ENCODE assay signal across 18 cellular contexts in the genomic region with DNA sequence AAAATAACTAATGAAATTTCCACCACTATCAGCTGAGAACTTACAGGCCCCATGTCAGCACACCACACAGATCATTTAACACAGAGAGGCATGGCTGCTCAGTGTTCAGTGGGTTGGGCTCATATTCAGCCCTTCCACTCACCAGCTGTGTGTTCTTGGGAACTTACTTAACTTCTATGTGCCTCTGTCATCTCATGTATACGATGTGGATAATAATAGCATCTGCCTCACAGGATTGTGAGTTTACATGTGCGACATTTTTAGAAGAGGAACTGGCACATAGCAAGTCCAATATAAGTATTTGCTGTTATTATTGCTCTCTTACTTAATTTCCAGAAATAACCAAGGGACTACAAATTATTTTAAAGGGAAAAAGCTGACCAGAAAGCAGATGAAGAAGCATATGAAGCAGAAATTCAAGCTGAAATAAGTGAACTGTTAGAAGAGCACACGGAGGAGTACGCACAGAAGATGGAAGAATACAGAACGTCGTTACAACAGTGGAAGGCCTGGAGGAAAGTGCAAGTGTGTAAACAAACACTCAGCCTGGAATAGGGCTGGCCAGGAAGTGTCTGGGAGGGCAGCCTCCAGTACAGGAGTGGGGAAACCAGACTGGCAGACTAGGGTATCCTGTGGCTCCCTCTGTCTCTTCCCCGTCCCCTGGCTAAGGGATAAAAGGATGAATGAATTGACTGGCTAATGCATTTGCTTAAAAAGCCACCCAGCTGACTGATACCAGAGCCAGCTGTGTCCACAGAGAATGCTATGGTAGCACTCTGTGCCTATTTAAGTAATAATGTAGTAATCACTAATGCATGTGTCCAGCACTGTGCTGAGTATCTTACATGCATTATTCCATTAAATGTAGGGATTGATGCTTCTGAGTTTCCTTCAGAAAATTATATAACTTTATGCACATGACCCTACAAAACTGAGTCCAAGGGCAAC.
A peak's percentile ranks its signal among the peaks of the same experiment; 100 is the strongest.
DNase-seq lines count a peak whose midpoint lies in the region; ATAC-seq, FAIRE-seq and TF ChIP-seq lines count a peak whose summit lies in the region.
"Had no signal": no experiment of that assay in that cellular context is flagged by ENCODE, and none has a peak within 500 bp of the region (broad histone marks: within the 10 kb centered on the region; RNA-seq: fewer than 3 reads in every experiment).

No MANE protein-coding gene starts in this region.

- 79% methylated on average over 7 of the region's 7 CpGs for WGBS in right cardiac atrium
- 85% methylated on average over 6 of the region's 7 CpGs for WGBS in HepG2 (ENCODE audit: low lambda C conversion rate)

- no peak for TF ChIP-seq RAD21 in HepG2 (CRISPR knock-in tag; IDR thresholded peaks at IDR 0.05)

- peak; percentile 2 for DNase-seq in NCI-H510A (lab: John Stamatoyannopoulos, UW)
- DNase-seq in right cardiac atrium = no peak
- DNase-seq in HepG2 (ENCODE audit: low spot score) = no peak
- no peak for DNase-seq in stimulated activated CD4-positive, alpha-beta T cell treated with anti-CD3 and anti-CD28 coated beads, Interleukin-4, amount 100 ng/mL, for 4 hours
- DNase-seq: Calu3; CD8-positive, alpha-beta T cell; MM.1S; NCI-H1092 treated with DMSO at 0.1 percent for 48 hours; NCI-H1694 treated with DMSO at 0.1 percent for 48 hours; NCI-H2107; NCI-H226; NCI-H69; SHP77; SK-N-SH had no signal

- TF ChIP-seq CTCF in VCaP (conservative IDR thresholded peaks at IDR 0.05) (no peak), HepG2 (CRISPR knock-in tag; IDR thresholded peaks at IDR 0.05) (no peak)

- FAIRE-seq in HepG2 (lab: Jason Lieb, UNC) = no peak

- H3K9me3 ChIP-seq in muscle layer of duodenum (ENCODE audit: control insufficient read depth in 1 of 2, low read length in 2 of 2) (no peaks in the 10 kb centered on the region), skeletal muscle tissue (ENCODE audit: control insufficient read depth in 3 of 3, low read length in 3 of 3) (no peaks in the 10 kb centered on the region), right cardiac atrium (ENCODE audit: control insufficient read depth, low read length) (no peaks in the 10 kb centered on the region), HepG2 (ENCODE audit: low read length) (no peaks in the 10 kb centered on the region)
- H3K9me3 ChIP-seq: BLaER1 treated with 17β-estradiol and CSF1 and Interleukin-3, amounts not matched to agents 10 nM and 100 nM; SK-N-SH had no signal

- no peak for TF ChIP-seq POLR2A in HepG2 (IDR thresholded peaks at IDR 0.05; ENCODE audit: insufficient read depth in 1 of 2, low read depth in 2 of 2, low read length in 2 of 2)

- H3K9ac ChIP-seq in skeletal muscle tissue (ENCODE audit: low read depth in 1 of 3, low read length in 3 of 3) (no peak overlapping the region), HepG2 (ENCODE audit: insufficient read depth, low read depth, low read length) (no peak overlapping the region)
- H3K9ac ChIP-seq: BLaER1 treated with 17β-estradiol and CSF1 and Interleukin-3, amounts not matched to agents 10 nM and 100 nM; SK-N-SH had no signal

- CTCF ChIA-PET in HepG2 (lab: Yijun Ruan, JAX; ENCODE audit: low intra/inter-chr PET ratio, low total read pairs) = no interaction called here

- H3K27ac ChIP-seq in VCaP (peak overlapping the region; percentile 58), muscle layer of duodenum (ENCODE audit: low read length) (peak overlapping the region; percentile 5), skeletal muscle tissue (ENCODE audit: low read depth, low read length) (peak overlapping the region; percentile 55), right cardiac atrium (ENCODE audit: low read length) (no peak overlapping the region), HepG2 (ENCODE audit: extremely low read length, insufficient read depth, low read length) (no peak overlapping the region)
- H3K27ac ChIP-seq: BLaER1 treated with 17β-estradiol and CSF1 and Interleukin-3, amounts not matched to agents 10 nM and 100 nM had no signal

- no peak for TF ChIP-seq EP300 in HepG2 (IDR thresholded peaks at IDR 0.05; ENCODE audit: low read depth in 2 of 2, low read length in 2 of 2)
- no peak for TF ChIP-seq EP300 in HepG2 (CRISPR knock-in tag; IDR thresholded peaks at IDR 0.05; ENCODE audit: borderline replicate concordance)

- no TSS peak for BruUV-seq in HepG2 (replicated peaks; lab: Mats Ljungman, UMichigan)

- H4K20me1 ChIP-seq in HepG2 (ENCODE audit: insufficient read depth, low read length) = no peaks in the 10 kb centered on the region

- ATAC-seq in right cardiac atrium (no peak), HepG2 (no peak)
- ATAC-seq: CD8-positive, alpha-beta T cell had no signal

- intact Hi-C loops in right cardiac atrium (cut with DNase I) (no loop called here), HepG2 (cut with micrococcal nuclease; ENCODE audit: unreplicated experiment) (no loop called here)

- no peaks in the 10 kb centered on the region for H3K27me3 ChIP-seq in muscle layer of duodenum (ENCODE audit: low read depth, low read length)
- H3K27me3 ChIP-seq in skeletal muscle tissue (ENCODE audit: control insufficient read depth in 3 of 3, insufficient read depth in 3 of 3, low read length in 3 of 3) = no peaks in the 10 kb centered on the region
- H3K27me3 ChIP-seq in right cardiac atrium (ENCODE audit: control insufficient read depth, insufficient read depth) = no peaks in the 10 kb centered on the region
- no peaks in the 10 kb centered on the region for H3K27me3 ChIP-seq in HepG2 (ENCODE audit: control insufficient read depth in 1 of 2, insufficient read depth in 2 of 2, low read length in 2 of 2)
- H3K27me3 ChIP-seq: BLaER1 treated with 17β-estradiol and CSF1 and Interleukin-3, amounts not matched to agents 10 nM and 100 nM had no signal

- H3K79me2 ChIP-seq in HepG2 (ENCODE audit: insufficient read depth, low read length) = no peaks in the 10 kb centered on the region

- H3K4me2 ChIP-seq in HepG2 (ENCODE audit: low read depth, low read length) = no peak overlapping the region
- H3K4me2 ChIP-seq: BLaER1 treated with 17β-estradiol and CSF1 and Interleukin-3, amounts not matched to agents 10 nM and 100 nM; SK-N-SH had no signal

- H3K4me3 ChIP-seq in muscle layer of duodenum (ENCODE audit: low read depth in 1 of 2, low read length in 2 of 2) = no peak overlapping the region
- no peak overlapping the region for H3K4me3 ChIP-seq in skeletal muscle tissue (ENCODE audit: low read length in 3 of 3)
- no peak overlapping the region for H3K4me3 ChIP-seq in right cardiac atrium (ENCODE audit: low read length)
- H3K4me3 ChIP-seq in HepG2 (replicated peaks in 1 of 3; ENCODE audit: insufficient read depth in 1 of 3, low read depth in 2 of 3, low read length in 3 of 3) = no peak overlapping the region
- H3K4me3 ChIP-seq: BLaER1 treated with 17β-estradiol and CSF1 and Interleukin-3, amounts not matched to agents 10 nM and 100 nM had no signal

- H3K4me1 ChIP-seq in muscle layer of duodenum (ENCODE audit: control insufficient read depth in 1 of 2, insufficient read depth in 2 of 2, low read length in 2 of 2) (peaks cover 0 to 8% of the 10 kb centered on the region in 2 donors), skeletal muscle tissue (ENCODE audit: control insufficient read depth in 3 of 3, insufficient read depth in 3 of 3, low read length in 3 of 3) (peaks cover 0 to 7% (median 0%) of the 10 kb centered on the region in 3 donors), right cardiac atrium (ENCODE audit: control insufficient read depth, insufficient read depth, low read length) (no peaks in the 10 kb centered on the region), HepG2 (ENCODE audit: insufficient read depth, low read length) (no peaks in the 10 kb centered on the region)
- H3K4me1 ChIP-seq: BLaER1 treated with 17β-estradiol and CSF1 and Interleukin-3, amounts not matched to agents 10 nM and 100 nM had no signal

- POLR2A ChIA-PET in HepG2 (lab: Yijun Ruan, JAX) = no interaction called here

- in situ Hi-C loops in HepG2 (cut with HindIII; ENCODE audit: extremely low pct_ligation_motif_present, low pct_unique_long_range_greater_than_20kb) = no loop called here

- H3K36me3 ChIP-seq in muscle layer of duodenum (ENCODE audit: control insufficient read depth in 1 of 2, insufficient read depth in 2 of 2, low read length in 2 of 2) (peaks cover 17 to 30% of the 10 kb centered on the region in 2 donors), skeletal muscle tissue (ENCODE audit: control insufficient read depth in 3 of 3, insufficient read depth in 3 of 3, low read length in 3 of 3) (peaks cover 5 to 17% (median 5%) of the 10 kb centered on the region in 3 donors), HepG2 (replicated peaks in 1 of 2; ENCODE audit: control insufficient read depth in 1 of 2, insufficient read depth in 2 of 2, low read length in 2 of 2) (no peaks in the 10 kb centered on the region)

- no peak overlapping the region for H2AFZ ChIP-seq in HepG2 (ENCODE audit: low read length)

TF ChIP-seq in HepG2, 621 proteins besides CTCF, POLR2A, EP300 and RAD21:
- TF ChIP-seq KMT2A (CRISPR knock-in tag; IDR thresholded peaks at IDR 0.05) (no peak), ZNF256 (CRISPR knock-in tag; conservative IDR thresholded peaks at IDR 0.05) (no peak)
- TF ChIP-seq, protein P1, sequence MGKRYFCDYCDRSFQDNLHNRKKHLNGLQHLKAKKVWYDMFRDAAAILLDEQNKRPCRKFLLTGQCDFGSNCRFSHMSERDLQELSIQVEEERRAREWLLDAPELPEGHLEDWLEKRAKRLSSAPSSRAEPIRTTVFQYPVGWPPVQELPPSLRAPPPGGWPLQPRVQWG (CRISPR knock-in tag; IDR thresholded peaks at IDR 0.05; ENCODE audit: borderline replicate concordance, low read depth) = no peak
- TF ChIP-seq, protein P2, sequence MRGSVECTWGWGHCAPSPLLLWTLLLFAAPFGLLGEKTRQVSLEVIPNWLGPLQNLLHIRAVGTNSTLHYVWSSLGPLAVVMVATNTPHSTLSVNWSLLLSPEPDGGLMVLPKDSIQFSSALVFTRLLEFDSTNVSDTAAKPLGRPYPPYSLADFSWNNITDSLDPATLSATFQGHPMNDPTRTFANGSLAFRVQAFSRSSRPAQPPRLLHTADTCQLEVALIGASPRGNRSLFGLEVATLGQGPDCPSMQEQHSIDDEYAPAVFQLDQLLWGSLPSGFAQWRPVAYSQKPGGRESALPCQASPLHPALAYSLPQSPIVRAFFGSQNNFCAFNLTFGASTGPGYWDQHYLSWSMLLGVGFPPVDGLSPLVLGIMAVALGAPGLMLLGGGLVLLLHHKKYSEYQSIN (CRISPR knock-in tag; IDR thresholded peaks at IDR 0.05; ENCODE audit: borderline replicate concordance) = no peak

Comparison
In these comparisons a context has a peak if more than half of its experiments do, and no peak if none do; other contexts are left out.
1. H3K27ac ChIP-seq: peak in VCaP (single experiment), muscle layer of duodenum (single experiment) and skeletal muscle tissue (single experiment); none in right cardiac atrium (single experiment) and HepG2 (single experiment).